Comparison of ENCODE assay signal across 2 cellular contexts in the genomic region with DNA sequence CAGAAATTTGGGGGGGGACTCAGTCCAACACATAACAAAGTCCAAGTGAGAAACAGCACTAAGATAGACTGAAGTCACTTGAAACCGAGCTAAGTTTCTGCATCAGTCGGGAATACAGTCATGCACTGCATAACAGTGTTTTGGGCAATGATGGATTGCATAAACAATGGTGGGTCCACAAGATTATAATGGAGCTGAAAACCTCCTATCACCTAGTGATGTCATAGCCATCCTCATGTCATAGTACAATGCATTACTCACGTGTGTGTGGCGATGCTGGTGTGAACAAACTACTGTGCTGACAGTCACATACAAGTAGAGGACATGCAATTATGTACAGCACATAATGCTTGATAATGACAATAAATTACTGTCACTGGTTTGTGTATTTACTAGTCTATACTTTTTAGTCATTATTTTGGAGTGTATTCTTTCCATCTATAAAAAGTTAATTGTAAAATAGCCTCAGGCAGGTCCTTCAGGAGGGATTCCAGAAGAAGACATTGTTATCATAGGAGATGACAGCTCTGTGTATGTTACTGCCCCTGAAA.
TF ChIP-seq lines count a peak whose summit lies in the region.

No MANE protein-coding gene starts in this region.

TF ChIP-seq in HepG2, 621 proteins besides CTCF, POLR2A, EP300 and RAD21:
- TF ChIP-seq TOPORS (CRISPR knock-in tag; IDR thresholded peaks at IDR 0.05) (no peak), CREB1 (IDR thresholded peaks at IDR 0.05) (peak; percentile 80), CREB1 (CRISPR knock-in tag; IDR thresholded peaks at IDR 0.05) (no peak)
TF ChIP-seq in HepG2: peak in this region for 1.

TF ChIP-seq in K562, 482 proteins besides CTCF, POLR2A, EP300 and RAD21:
- TF ChIP-seq MEIS2 (IDR thresholded peaks at IDR 0.05; ENCODE audit: partially characterized antibody) (peak; percentile 8), CREM (IDR thresholded peaks at IDR 0.05; ENCODE audit: low read depth) (0 out of 2 replicates have a peak, but pooled peaks have one; percentile 18), FOXA1 (IDR thresholded peaks at IDR 0.05; ENCODE audit: borderline replicate concordance) (no peak), CREB1 (IDR thresholded peaks at IDR 0.05) (no peak), CREB1 (CRISPR knock-in tag; IDR thresholded peaks at IDR 0.05) (peak; percentile 44; the same call in 1 of the 2 replicates), SMAD1 (IDR thresholded peaks at IDR 0.05; ENCODE audit: low read depth, low read length, partially characterized antibody) (no peak), ZKSCAN8 (CRISPR knock-in tag; IDR thresholded peaks at IDR 0.05) (no peak)
- TF ChIP-seq, protein P1, sequence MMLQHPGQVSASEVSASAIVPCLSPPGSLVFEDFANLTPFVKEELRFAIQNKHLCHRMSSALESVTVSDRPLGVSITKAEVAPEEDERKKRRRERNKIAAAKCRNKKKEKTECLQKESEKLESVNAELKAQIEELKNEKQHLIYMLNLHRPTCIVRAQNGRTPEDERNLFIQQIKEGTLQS (IDR thresholded peaks at IDR 0.05) = 0 out of 2 replicates have a peak, but pooled peaks have one; percentile 22
- TF ChIP-seq, protein P1 (CRISPR knock-in tag; conservative IDR thresholded peaks at IDR 0.05) = no peak
TF ChIP-seq in K562: peak in this region for 4.
